In the genomic region with DNA sequence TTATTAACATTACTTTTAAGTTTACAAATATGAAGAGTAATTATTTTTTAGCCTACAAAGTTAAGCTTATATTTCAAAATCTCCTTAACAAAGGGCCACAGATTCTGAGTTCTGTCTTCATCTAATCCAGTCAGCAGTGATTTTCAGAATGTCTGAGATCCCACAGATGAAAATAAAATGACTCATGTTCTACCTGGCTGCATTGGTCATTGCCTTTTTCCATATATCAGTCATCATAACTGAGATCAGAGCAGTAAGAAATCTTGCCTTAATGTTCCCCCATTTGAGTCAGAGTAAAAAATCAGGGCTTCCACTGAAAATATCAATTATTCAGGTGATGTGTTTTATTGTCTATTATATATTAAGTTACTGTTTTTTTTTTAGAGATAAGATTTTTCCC, we compare ENCODE assay signal across 13 cellular contexts.
DNase-seq lines count a peak whose midpoint lies in the region; ATAC-seq and TF ChIP-seq lines count a peak whose summit lies in the region.
"Had no signal": no experiment of that assay in that cellular context is flagged by ENCODE, and none has a peak within 500 bp of the region (broad histone marks: within the 10 kb centered on the region; RNA-seq: fewer than 3 reads in every experiment).

No MANE protein-coding gene starts in this region.

- CTCF ChIA-PET in activated B cell treated with CpG ODN at 0.5 μM for 24 hours (lab: Charles Lee) = interaction anchor here (1.3 kb wide), 1 partner anchor 15 kb away, joined by 3 read pairs; no protein-coding TSS in a partner anchor
- CTCF ChIA-PET in activated naive CD4-positive, alpha-beta T cell treated with anti-CD3 and anti-CD28 coated beads, Interleukin-2, amount 10 ng/mL, durations not matched to agents 7 days and 5 days (lab: Charles Lee) = no interaction called here

- H3K9me3 Mint-ChIP-seq in activated B cell treated with CpG ODN at 0.5 μM for 24 hours = no peaks in the 10 kb centered on the region
- no peaks in the 10 kb centered on the region for H3K9me3 Mint-ChIP-seq in activated naive CD4-positive, alpha-beta T cell treated with anti-CD3 and anti-CD28 coated beads, Interleukin-2, amount 10 ng/mL, durations not matched to agents 7 days and 5 days

- DNase-seq in activated B cell treated with CpG ODN at 0.5 μM for 24 hours (no peak), epidermal melanocyte (ENCODE audit: insufficient read length, low spot score) (no peak), AG20443 (ENCODE audit: low spot score) (no peak)
- no peak for DNase-seq in activated naive CD4-positive, alpha-beta T cell treated with anti-CD3 and anti-CD28 coated beads, Interleukin-2, amount 10 ng/mL, durations not matched to agents 7 days and 5 days
- DNase-seq: activated CD4-positive, alpha-beta T cell treated with anti-CD3 and anti-CD28 coated beads, Interleukin-2, amount 50 U/mL, for 4 hours; activated naive CD4-positive, alpha-beta T cell treated with Interleukin-2 at 50 U/mL for 16 hours; C1 segment of cervical spinal cord; MM.1S; naive B cell had no signal

- POLR2A ChIA-PET in activated B cell treated with CpG ODN at 0.5 μM for 24 hours (lab: Charles Lee) = interaction anchor here (0.7 to 5.8 kb wide), 3 partner anchors 13 to 276 kb away, joined by 3 to 89 read pairs (median 3); no protein-coding TSS in a partner anchor

- H3K27me3 Mint-ChIP-seq in activated B cell treated with CpG ODN at 0.5 μM for 24 hours = no peaks in the 10 kb centered on the region
- no peaks in the 10 kb centered on the region for H3K27me3 Mint-ChIP-seq in activated naive CD4-positive, alpha-beta T cell treated with anti-CD3 and anti-CD28 coated beads, Interleukin-2, amount 10 ng/mL, durations not matched to agents 7 days and 5 days
- H3K27me3 Mint-ChIP-seq: naive B cell had no signal

- intact Hi-C loops in activated B cell treated with CpG ODN at 0.5 μM for 24 hours (cut with micrococcal nuclease) = loop anchor here (2.0 kb wide), 1 partner anchor 50 kb away; no protein-coding TSS in a partner anchor

- peak; percentile 38 for ATAC-seq in GM18517 (IDR thresholded peaks at IDR 0.05; ENCODE audit: unreplicated experiment)
- ATAC-seq in GM21515 (IDR thresholded peaks at IDR 0.05; ENCODE audit: unreplicated experiment) = peak; percentile 59
- peak; percentile 51 for ATAC-seq in HG03025 (IDR thresholded peaks at IDR 0.05; ENCODE audit: low FRiP score, unreplicated experiment)
- ATAC-seq in activated B cell treated with CpG ODN at 0.5 μM for 24 hours (ENCODE audit: low read depth) = no peak
- ATAC-seq in GM21367 (IDR thresholded peaks at IDR 0.05; ENCODE audit: unreplicated experiment) = no peak

- no peaks in the 10 kb centered on the region for H3K36me3 Mint-ChIP-seq in activated B cell treated with CpG ODN at 0.5 μM for 24 hours (ENCODE audit: low read depth)
- no peaks in the 10 kb centered on the region for H3K36me3 Mint-ChIP-seq in activated naive CD4-positive, alpha-beta T cell treated with anti-CD3 and anti-CD28 coated beads, Interleukin-2, amount 10 ng/mL, durations not matched to agents 7 days and 5 days

- H3K27ac Mint-ChIP-seq in activated B cell treated with CpG ODN at 0.5 μM for 24 hours = peak overlapping the region; percentile 66
- H3K27ac Mint-ChIP-seq in activated naive CD4-positive, alpha-beta T cell treated with anti-CD3 and anti-CD28 coated beads, Interleukin-2, amount 10 ng/mL, durations not matched to agents 7 days and 5 days = no peak overlapping the region

- peak overlapping the region; percentile 6 for H3K4me3 Mint-ChIP-seq in activated B cell treated with CpG ODN at 0.5 μM for 24 hours
- no peak overlapping the region for H3K4me3 Mint-ChIP-seq in activated naive CD4-positive, alpha-beta T cell treated with anti-CD3 and anti-CD28 coated beads, Interleukin-2, amount 10 ng/mL, durations not matched to agents 7 days and 5 days
- H3K4me3 Mint-ChIP-seq: naive B cell had no signal

- TF ChIP-seq CTCF in activated B cell treated with CpG ODN at 0.5 μM for 24 hours (IDR thresholded peaks at IDR 0.05) = no peak

- H3K4me1 Mint-ChIP-seq in activated B cell treated with CpG ODN at 0.5 μM for 24 hours = peaks cover 50% of the 10 kb centered on the region
- H3K4me1 Mint-ChIP-seq in activated naive CD4-positive, alpha-beta T cell treated with anti-CD3 and anti-CD28 coated beads, Interleukin-2, amount 10 ng/mL, durations not matched to agents 7 days and 5 days = no peaks in the 10 kb centered on the region

Comparison
In these comparisons a context has a peak if more than half of its experiments do, and no peak if none do; other contexts are left out.
1. ATAC-seq: peak in GM18517 (single experiment), GM21515 (single experiment) and HG03025 (single experiment); none in activated B cell treated with CpG ODN at 0.5 μM for 24 hours (single experiment) and GM21367 (single experiment).